In the genomic region with DNA sequence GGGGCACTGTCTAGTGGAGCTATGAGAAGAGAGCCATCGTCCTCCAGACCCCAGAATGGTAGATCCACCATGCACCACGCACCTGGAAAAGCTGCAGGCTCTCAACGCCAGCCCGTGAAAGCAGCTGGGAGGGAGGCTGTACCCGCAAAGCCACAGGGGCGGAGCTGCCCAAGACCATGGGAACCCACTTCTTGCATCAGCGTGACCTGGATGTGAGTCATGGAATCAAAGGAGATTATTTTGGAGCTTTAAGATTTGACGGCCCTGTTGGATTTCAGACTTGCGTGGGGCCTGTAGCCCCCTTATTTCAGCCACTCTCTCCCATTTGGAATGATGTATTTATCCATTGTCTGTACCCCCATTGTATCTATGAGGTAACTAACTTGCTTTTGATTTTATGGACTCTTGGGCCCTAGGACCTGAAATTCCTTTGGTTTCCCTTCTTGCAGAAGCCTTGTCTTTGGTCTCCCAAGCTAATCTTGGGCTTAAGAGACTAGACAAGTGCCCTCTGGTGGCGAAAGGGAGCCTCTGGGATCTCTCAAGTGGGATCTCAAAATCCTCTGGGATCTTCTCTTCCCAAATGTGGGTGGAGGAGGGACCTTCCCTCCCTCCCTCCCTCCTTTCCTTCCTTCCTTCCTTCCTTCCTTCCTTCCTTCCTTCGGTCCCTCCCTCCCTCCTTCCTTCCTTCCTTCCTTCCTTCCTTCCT, we compare ENCODE assay signal across 8 cellular contexts. TPM values are rescaled to one million over a fixed set of nuclear protein-coding genes. Genes with fewer than 3 reads are reported as not detected.
DNase-seq lines count a peak whose midpoint lies in the region; ATAC-seq and TF ChIP-seq lines count a peak whose summit lies in the region.

No MANE protein-coding gene starts in this region.

- no peak overlapping the region for H3K4me3 ChIP-seq in neuronal stem cell (ENCODE audit: low read length in 2 of 2)

- CTCF ChIA-PET in activated naive CD4-positive, alpha-beta T cell treated with anti-CD3 and anti-CD28 coated beads, Interleukin-2, amount 10 ng/mL, durations not matched to agents 7 days and 5 days (lab: Charles Lee), result interaction anchor here (1.0 to 3.4 kb wide), 4 partner anchors 24 to 236 kb away, joined by 3 to 9 read pairs (median 4); a partner anchor contains a TSS

- no peak overlapping the region for H3K14ac ChIP-seq in neuronal stem cell (ENCODE audit: low read length)

- TF ChIP-seq CTCF in natural killer cell (IDR thresholded peaks at IDR 0.05) (peak; percentile 25), endothelial cell (IDR thresholded peaks at IDR 0.05; ENCODE audit: unreplicated experiment) (peak; percentile 33)

- H3K9me3 Mint-ChIP-seq in natural killer cell (no peaks in the 10 kb centered on the region), endothelial cell (ENCODE audit: unreplicated experiment) (no peaks in the 10 kb centered on the region)
- no peaks in the 10 kb centered on the region for H3K9me3 Mint-ChIP-seq in natural killer cell treated with Interleukin-12 subunit alpha and Interleukin-12 subunit beta and Interleukin-15 and Interleukin-18, amount 100 ng/mL, for 72 hours
- H3K9me3 Mint-ChIP-seq in activated naive CD4-positive, alpha-beta T cell treated with anti-CD3 and anti-CD28 coated beads, Interleukin-2, amount 10 ng/mL, durations not matched to agents 7 days and 5 days, result no peaks in the 10 kb centered on the region

- H3K27me3 ChIP-seq in neuronal stem cell (ENCODE audit: control insufficient read depth in 3 of 3, insufficient read depth in 3 of 3, low read depth in 1 of 3, low read length in 3 of 3), result no peaks in the 10 kb centered on the region

- H3K4me1 ChIP-seq in neuronal stem cell (ENCODE audit: control insufficient read depth in 2 of 2, insufficient read depth in 1 of 2, low read depth in 1 of 2, low read length in 2 of 2), result no peaks in the 10 kb centered on the region

- no peak overlapping the region for H2BK5ac ChIP-seq in neuronal stem cell (ENCODE audit: low read length)

- no peak overlapping the region for H3K9ac ChIP-seq in neuronal stem cell (ENCODE audit: low read depth, low read length, poor library complexity)

- DNase-seq in natural killer cell (no peak), NCI-H460 (ENCODE audit: extremely low read depth, low read depth) (peak; percentile 55), endothelial cell (ENCODE audit: low spot score) (no peak), neuronal stem cell (ENCODE audit: low spot score) (peak; percentile 35)
- no peak for DNase-seq in natural killer cell treated with Interleukin-12 subunit alpha and Interleukin-12 subunit beta and Interleukin-15 and Interleukin-18, amount 100 ng/mL, for 72 hours (ENCODE audit: low spot score)
- DNase-seq in activated naive CD4-positive, alpha-beta T cell treated with anti-CD3 and anti-CD28 coated beads, Interleukin-2, amount 10 ng/mL, durations not matched to agents 7 days and 5 days, result no peak

- no peaks in the 10 kb centered on the region for H3K36me3 ChIP-seq in neuronal stem cell (replicated peaks in 1 of 2; ENCODE audit: control insufficient read depth in 2 of 2, insufficient read depth in 2 of 2, low read length in 2 of 2)

- no peaks in the 10 kb centered on the region for H3K4me1 Mint-ChIP-seq in natural killer cell
- H3K4me1 Mint-ChIP-seq in natural killer cell treated with Interleukin-12 subunit alpha and Interleukin-12 subunit beta and Interleukin-15 and Interleukin-18, amount 100 ng/mL, for 72 hours (ENCODE audit: low read depth in 2 of 2), result peaks cover 0 to 2% of the 10 kb centered on the region in 2 donors
- H3K4me1 Mint-ChIP-seq in endothelial cell (ENCODE audit: unreplicated experiment), result no peaks in the 10 kb centered on the region
- H3K4me1 Mint-ChIP-seq in activated naive CD4-positive, alpha-beta T cell treated with anti-CD3 and anti-CD28 coated beads, Interleukin-2, amount 10 ng/mL, durations not matched to agents 7 days and 5 days, result no peaks in the 10 kb centered on the region

- no peaks in the 10 kb centered on the region for H3K79me1 ChIP-seq in neuronal stem cell (ENCODE audit: low read depth, low read length)

- H4K8ac ChIP-seq in neuronal stem cell (ENCODE audit: low read depth, low read length), result no peak overlapping the region

- no CpG with 5 or more reads among the region's 11 CpGs for WGBS in neuronal stem cell (ENCODE audit: extremely low coverage in 2 of 2, insufficient read length in 2 of 2, insufficient replicate concordance in 1 of 2), 2 donors

- H3K9me3 ChIP-seq in neuronal stem cell (replicated peaks in 1 of 2; ENCODE audit: control insufficient read depth in 2 of 2, insufficient read depth in 1 of 2, low read depth in 1 of 2, low read length in 2 of 2), result no peaks in the 10 kb centered on the region

- no peak overlapping the region for H3K18ac ChIP-seq in neuronal stem cell (ENCODE audit: low read length)

- no peak overlapping the region for H3K27ac ChIP-seq in neuronal stem cell (replicated peaks; ENCODE audit: low read length)

- no peak overlapping the region for H3K4ac ChIP-seq in neuronal stem cell (ENCODE audit: low read length)

- H2AFZ ChIP-seq in neuronal stem cell (ENCODE audit: low read length), result no peak overlapping the region

- no peak overlapping the region for H2AK5ac ChIP-seq in neuronal stem cell (ENCODE audit: low read depth, low read length)

- H3K27ac Mint-ChIP-seq in natural killer cell, result no peak overlapping the region
- H3K27ac Mint-ChIP-seq in natural killer cell treated with Interleukin-12 subunit alpha and Interleukin-12 subunit beta and Interleukin-15 and Interleukin-18, amount 100 ng/mL, for 72 hours, result no peak overlapping the region
- no peak overlapping the region for H3K27ac Mint-ChIP-seq in endothelial cell (ENCODE audit: unreplicated experiment)
- H3K27ac Mint-ChIP-seq in activated naive CD4-positive, alpha-beta T cell treated with anti-CD3 and anti-CD28 coated beads, Interleukin-2, amount 10 ng/mL, durations not matched to agents 7 days and 5 days, result no peak overlapping the region

- no peaks in the 10 kb centered on the region for H3K36me3 Mint-ChIP-seq in natural killer cell
- no peaks in the 10 kb centered on the region for H3K36me3 Mint-ChIP-seq in natural killer cell treated with Interleukin-12 subunit alpha and Interleukin-12 subunit beta and Interleukin-15 and Interleukin-18, amount 100 ng/mL, for 72 hours
- H3K36me3 Mint-ChIP-seq in endothelial cell (ENCODE audit: low read depth, unreplicated experiment), result no peaks in the 10 kb centered on the region
- H3K36me3 Mint-ChIP-seq in activated naive CD4-positive, alpha-beta T cell treated with anti-CD3 and anti-CD28 coated beads, Interleukin-2, amount 10 ng/mL, durations not matched to agents 7 days and 5 days, result no peaks in the 10 kb centered on the region

- intact Hi-C loops in natural killer cell (cut with micrococcal nuclease), result no loop called here

- H3K23ac ChIP-seq in neuronal stem cell (ENCODE audit: low read depth, low read length, poor library complexity), result no peak overlapping the region

- H2BK120ac ChIP-seq in neuronal stem cell (ENCODE audit: low read depth, low read length), result no peak overlapping the region

- no peak overlapping the region for H2BK15ac ChIP-seq in neuronal stem cell (ENCODE audit: low read length)

- ATAC-seq in natural killer cell, result no peak
- no peak for ATAC-seq in natural killer cell treated with Interleukin-12 subunit alpha and Interleukin-12 subunit beta and Interleukin-15 and Interleukin-18, amount 100 ng/mL, for 72 hours
- ATAC-seq in HG03571 (IDR thresholded peaks at IDR 0.05; ENCODE audit: unreplicated experiment), result no peak
- no peak for ATAC-seq in HG03378 (IDR thresholded peaks at IDR 0.05; ENCODE audit: unreplicated experiment)

- no peak overlapping the region for H3K4me2 ChIP-seq in neuronal stem cell (ENCODE audit: insufficient read depth, low read length, poor library complexity, severe bottlenecking)

- no peak overlapping the region for H3K4me3 Mint-ChIP-seq in natural killer cell
- no peak overlapping the region for H3K4me3 Mint-ChIP-seq in natural killer cell treated with Interleukin-12 subunit alpha and Interleukin-12 subunit beta and Interleukin-15 and Interleukin-18, amount 100 ng/mL, for 72 hours
- H3K4me3 Mint-ChIP-seq in endothelial cell (ENCODE audit: unreplicated experiment), result no peak overlapping the region
- H3K4me3 Mint-ChIP-seq in activated naive CD4-positive, alpha-beta T cell treated with anti-CD3 and anti-CD28 coated beads, Interleukin-2, amount 10 ng/mL, durations not matched to agents 7 days and 5 days, result no peak overlapping the region

- no peak overlapping the region for H4K91ac ChIP-seq in neuronal stem cell (ENCODE audit: low read depth, low read length, poor library complexity)

- no peak overlapping the region for H2BK12ac ChIP-seq in neuronal stem cell (ENCODE audit: low read length)

- H3K27me3 Mint-ChIP-seq in natural killer cell (ENCODE audit: low read depth in 2 of 2) (no peaks in the 10 kb centered on the region), endothelial cell (ENCODE audit: unreplicated experiment) (peaks cover 2% of the 10 kb centered on the region)
- H3K27me3 Mint-ChIP-seq in natural killer cell treated with Interleukin-12 subunit alpha and Interleukin-12 subunit beta and Interleukin-15 and Interleukin-18, amount 100 ng/mL, for 72 hours, result peaks cover 0 to 4% of the 10 kb centered on the region in 2 donors
- H3K27me3 Mint-ChIP-seq in activated naive CD4-positive, alpha-beta T cell treated with anti-CD3 and anti-CD28 coated beads, Interleukin-2, amount 10 ng/mL, durations not matched to agents 7 days and 5 days, result no peaks in the 10 kb centered on the region

RNA-seq across cellular contexts. Expression of a gene that starts 58.2 kb away (rescaled TPM):
- total RNA-seq in natural killer cell (100 to 1,000 TPM; 135 to 145 (median 138) TPM), endothelial cell (ENCODE audit: unreplicated experiment) (86.0 TPM)
- total RNA-seq in natural killer cell treated with Interleukin-12 subunit alpha and Interleukin-12 subunit beta and Interleukin-15 and Interleukin-18, amount 100 ng/mL, for 72 hours, result 10 to 100 TPM; 65.5 to 72.6 TPM
- 59.1 and 67.1 TPM in 2 replicates for total RNA-seq in NCI-H460 (2014; rRNA removed; shearing (Covaris generic))
- polyA plus RNA-seq in NCI-H460 (2014; cell fraction: nucleus; rRNA removed), result 39.8 and 51.9 TPM in 2 replicates
- polyA plus RNA-seq in neuronal stem cell (2013, experiment 1 of 2), result 25.7 TPM
- 27.4 TPM for polyA plus RNA-seq in neuronal stem cell (2013, experiment 2 of 2)

Comparison
In these comparisons a context has a peak if more than half of its experiments do, and no peak if none do; other contexts are left out.
1. DNase-seq: peak in NCI-H460 (single experiment) and neuronal stem cell (single experiment); none in natural killer cell (single experiment), natural killer cell treated with Interleukin-12 subunit alpha and Interleukin-12 subunit beta and Interleukin-15 and Interleukin-18, amount 100 ng/mL, for 72 hours (single experiment), endothelial cell (single experiment) and activated naive CD4-positive, alpha-beta T cell treated with anti-CD3 and anti-CD28 coated beads, Interleukin-2, amount 10 ng/mL, durations not matched to agents 7 days and 5 days (single experiment).